18 cellular contexts compared by ENCODE assay signal in genomic region chr14:95465358-95465757, GRCh38. TPM values are rescaled to one million over a fixed set of nuclear protein-coding genes. Genes with fewer than 3 reads are reported as not detected.
A peak's percentile ranks its signal among the peaks of the same experiment; 100 is the strongest.
DNase-seq lines count a peak whose midpoint lies in the region; ATAC-seq lines count a peak whose summit lies in the region.
"Had no signal": no experiment of that assay in that cellular context is flagged by ENCODE, and none has a peak within 500 bp of the region (broad histone marks: within the 10 kb centered on the region; RNA-seq: fewer than 3 reads in every experiment).

No MANE protein-coding gene starts in this region.

- H3K9me3 ChIP-seq in KOPT-K1 (ENCODE audit: insufficient read depth, low read length, poor library complexity, severe bottlenecking), result no peaks in the 10 kb centered on the region
- no peaks in the 10 kb centered on the region for H3K9me3 ChIP-seq in subcutaneous abdominal adipose tissue (ENCODE audit: control insufficient read depth in 5 of 5, low read length in 5 of 5)
- H3K9me3 ChIP-seq: body of pancreas, SJCRH30 had no signal

- no peaks in the 10 kb centered on the region for H3K27me3 Mint-ChIP-seq in activated naive CD4-positive, alpha-beta T cell treated with anti-CD3 and anti-CD28 coated beads for 36 hours (ENCODE audit: low read depth)
- no peaks in the 10 kb centered on the region for H3K27me3 Mint-ChIP-seq in activated naive CD8-positive, alpha-beta T cell treated with anti-CD3 and anti-CD28 coated beads, Interleukin-2, amount 10 ng/mL, durations not matched to agents 7 days and 5 days

- H3K27me3 ChIP-seq in subcutaneous abdominal adipose tissue (ENCODE audit: control insufficient read depth in 5 of 5, insufficient read depth in 4 of 5, low read length in 5 of 5), result no peaks in the 10 kb centered on the region
- H3K27me3 ChIP-seq: body of pancreas, foreskin keratinocyte, SJCRH30 had no signal

- no peak overlapping the region for H3K4me3 ChIP-seq in subcutaneous abdominal adipose tissue (ENCODE audit: low read depth in 1 of 5, low read length in 5 of 5)
- H3K4me3 ChIP-seq: body of pancreas, SJCRH30 had no signal

- no peaks in the 10 kb centered on the region for H3K9me3 Mint-ChIP-seq in activated naive CD4-positive, alpha-beta T cell treated with anti-CD3 and anti-CD28 coated beads for 36 hours
- H3K9me3 Mint-ChIP-seq in activated naive CD8-positive, alpha-beta T cell treated with anti-CD3 and anti-CD28 coated beads, Interleukin-2, amount 10 ng/mL, durations not matched to agents 7 days and 5 days, result no peaks in the 10 kb centered on the region

- ATAC-seq in activated naive CD8-positive, alpha-beta T cell treated with anti-CD3 and anti-CD28 coated beads, Interleukin-2, amount 10 ng/mL, durations not matched to agents 7 days and 5 days (ENCODE audit: low read depth), result no peak
- no peak for ATAC-seq in HG02678 (IDR thresholded peaks at IDR 0.05; ENCODE audit: unreplicated experiment)
- ATAC-seq: body of pancreas, foreskin keratinocyte had no signal

- H3K4me1 ChIP-seq in subcutaneous abdominal adipose tissue (ENCODE audit: control insufficient read depth in 5 of 5, insufficient read depth in 5 of 5, low read length in 5 of 5), result peaks cover 10 to 73% (median 65%) of the 10 kb centered on the region in 5 donors
- H3K4me1 ChIP-seq: foreskin keratinocyte had no signal

- peaks cover 20% of the 10 kb centered on the region for H3K36me3 ChIP-seq in KOPT-K1 (ENCODE audit: insufficient read depth, low read length)
- peaks cover 0 to 80% (median 63%) of the 10 kb centered on the region in 5 donors for H3K36me3 ChIP-seq in subcutaneous abdominal adipose tissue (ENCODE audit: control insufficient read depth in 5 of 5, insufficient read depth in 5 of 5, low read length in 5 of 5)

- H3K27ac ChIP-seq in KOPT-K1 (ENCODE audit: low read depth, low read length, poor library complexity, severe bottlenecking), result peak overlapping the region; percentile 90
- peak overlapping the region; percentile 63 for H3K27ac ChIP-seq in subcutaneous abdominal adipose tissue (ENCODE audit: low read depth, low read length)
- H3K27ac ChIP-seq: body of pancreas, foreskin keratinocyte, SJCRH30 had no signal

- CTCF ChIA-PET in activated naive CD4-positive, alpha-beta T cell treated with anti-CD3 and anti-CD28 coated beads for 36 hours (lab: Charles Lee), result interaction anchor here (1.2 to 1.9 kb wide), 5 partner anchors 13 to 62 kb away, joined by 4 to 7 read pairs (median 5); no protein-coding TSS in a partner anchor

- H3K9ac ChIP-seq in subcutaneous abdominal adipose tissue (ENCODE audit: low read length in 5 of 5), result no peak overlapping the region

- peaks cover 68% of the 10 kb centered on the region for H3K4me1 Mint-ChIP-seq in activated naive CD4-positive, alpha-beta T cell treated with anti-CD3 and anti-CD28 coated beads for 36 hours (ENCODE audit: low read depth)
- H3K4me1 Mint-ChIP-seq in activated naive CD8-positive, alpha-beta T cell treated with anti-CD3 and anti-CD28 coated beads, Interleukin-2, amount 10 ng/mL, durations not matched to agents 7 days and 5 days, result peaks cover 37% of the 10 kb centered on the region

- peak overlapping the region; percentile 26 for H3K27ac Mint-ChIP-seq in activated naive CD4-positive, alpha-beta T cell treated with anti-CD3 and anti-CD28 coated beads for 36 hours
- H3K27ac Mint-ChIP-seq in activated naive CD8-positive, alpha-beta T cell treated with anti-CD3 and anti-CD28 coated beads, Interleukin-2, amount 10 ng/mL, durations not matched to agents 7 days and 5 days, result peak overlapping the region; percentile 48

- intact Hi-C loops in activated naive CD4-positive, alpha-beta T cell treated with anti-CD3 and anti-CD28 coated beads for 36 hours (cut with micrococcal nuclease), result no loop called here

- no peak for DNase-seq in activated naive CD4-positive, alpha-beta T cell treated with anti-CD3 and anti-CD28 coated beads for 36 hours
- no peak for DNase-seq in activated naive CD4-positive, alpha-beta T cell treated with anti-CD3 and anti-CD28 coated beads, Interleukin-2, amount 50 U/mL, for 16 hours
- no peak for DNase-seq in activated naive CD8-positive, alpha-beta T cell treated with anti-CD3 and anti-CD28 coated beads, Interleukin-2, amount 10 ng/mL, durations not matched to agents 7 days and 5 days
- DNase-seq in pons (ENCODE audit: low spot score), result no peak
- DNase-seq: activated effector memory CD4-positive, alpha-beta T cell treated with anti-CD3 and anti-CD28 coated beads, Interleukin-2, amount 50 U/mL, for 16 hours; body of pancreas; cortex of kidney; foreskin keratinocyte; GF-D8; NCI-H1048; NCI-H2081 treated with DMSO at 0.1 percent for 48 hours; NCI-H524 treated with DMSO at 0.1 percent for 48 hours; retina; SJCRH30; T1000 had no signal

- H3K4me3 Mint-ChIP-seq in activated naive CD4-positive, alpha-beta T cell treated with anti-CD3 and anti-CD28 coated beads for 36 hours, result no peak overlapping the region
- no peak overlapping the region for H3K4me3 Mint-ChIP-seq in activated naive CD8-positive, alpha-beta T cell treated with anti-CD3 and anti-CD28 coated beads, Interleukin-2, amount 10 ng/mL, durations not matched to agents 7 days and 5 days

- H3K36me3 Mint-ChIP-seq in activated naive CD4-positive, alpha-beta T cell treated with anti-CD3 and anti-CD28 coated beads for 36 hours (ENCODE audit: low read depth), result peaks cover 13% of the 10 kb centered on the region
- H3K36me3 Mint-ChIP-seq in activated naive CD8-positive, alpha-beta T cell treated with anti-CD3 and anti-CD28 coated beads, Interleukin-2, amount 10 ng/mL, durations not matched to agents 7 days and 5 days, result peaks cover 39% of the 10 kb centered on the region

- POLR2A ChIA-PET in activated naive CD8-positive, alpha-beta T cell treated with anti-CD3 and anti-CD28 coated beads, Interleukin-2, amount 10 ng/mL, durations not matched to agents 7 days and 5 days (lab: Charles Lee), result interaction anchor here (3.3 kb wide), 1 partner anchor 58 kb away, joined by 27 read pairs; no protein-coding TSS in a partner anchor

RNA-seq across cellular contexts. Expression of gene SYNE3, which starts 51.1 kb away (rescaled TPM):
- total RNA-seq in activated naive CD4-positive, alpha-beta T cell treated with anti-CD3 and anti-CD28 coated beads for 36 hours, result 10 to 100 TPM; 21.6 to 22.8 TPM
- total RNA-seq in activated naive CD8-positive, alpha-beta T cell treated with anti-CD3 and anti-CD28 coated beads, Interleukin-2, amount 10 ng/mL, durations not matched to agents 7 days and 5 days, result 10 to 100 TPM; 79.0 to 79.1 TPM
